In the genomic region with DNA sequence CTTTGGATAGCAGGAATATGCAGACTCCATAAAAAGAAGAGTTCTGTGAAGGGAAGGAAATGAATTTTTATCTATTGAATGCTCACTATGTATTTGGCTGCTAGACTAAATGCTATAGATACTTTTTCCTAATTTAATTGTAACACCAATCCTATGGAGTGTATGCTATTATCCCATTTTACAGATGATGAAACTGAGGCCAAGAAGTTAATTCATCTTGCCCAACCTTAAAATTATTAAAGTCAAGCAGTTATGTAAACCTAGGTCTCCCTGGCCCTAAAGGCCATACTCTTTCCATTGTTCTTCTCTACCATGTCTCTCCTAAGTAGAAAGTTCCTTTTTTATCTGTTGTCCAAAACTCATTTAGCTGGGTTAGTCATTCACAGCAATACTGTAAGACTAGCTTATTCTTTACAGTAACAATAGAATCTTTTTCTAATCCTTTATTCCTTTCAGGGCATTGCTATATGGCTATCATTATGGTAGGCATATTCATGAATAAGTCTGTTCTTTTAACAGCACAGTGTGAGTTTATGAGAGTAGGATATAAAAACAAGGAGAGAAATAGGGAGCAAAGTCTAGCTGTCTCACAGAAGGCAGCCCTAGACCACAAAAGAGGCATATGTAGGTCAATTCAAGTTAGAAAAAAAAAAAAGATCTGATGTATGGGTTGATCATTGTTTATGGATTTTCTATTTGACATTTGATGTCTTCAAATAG, we compare ENCODE assay signal across 1 cellular context.
TF ChIP-seq lines count a peak whose summit lies in the region.

No MANE protein-coding gene starts in this region.

TF ChIP-seq in K562, 482 proteins besides CTCF, POLR2A, EP300 and RAD21:
- peak; percentile 55; the same call in 1 of the 2 replicates for TF ChIP-seq HDAC2 (IDR thresholded peaks at IDR 0.05)
- TF ChIP-seq SMAD3 (CRISPR knock-in tag; conservative IDR thresholded peaks at IDR 0.05), result no peak
- TF ChIP-seq, protein P1, sequence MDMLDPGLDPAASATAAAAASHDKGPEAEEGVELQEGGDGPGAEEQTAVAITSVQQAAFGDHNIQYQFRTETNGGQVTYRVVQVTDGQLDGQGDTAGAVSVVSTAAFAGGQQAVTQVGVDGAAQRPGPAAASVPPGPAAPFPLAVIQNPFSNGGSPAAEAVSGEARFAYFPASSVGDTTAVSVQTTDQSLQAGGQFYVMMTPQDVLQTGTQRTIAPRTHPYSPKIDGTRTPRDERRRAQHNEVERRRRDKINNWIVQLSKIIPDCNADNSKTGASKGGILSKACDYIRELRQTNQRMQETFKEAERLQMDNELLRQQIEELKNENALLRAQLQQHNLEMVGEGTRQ (CRISPR knock-in tag; IDR thresholded peaks at IDR 0.05), result no peak
- peak; percentile 95 for TF ChIP-seq RBM25 (IDR thresholded peaks at IDR 0.05; ENCODE audit: low read depth, low read length, severe bottlenecking)
- no peak for TF ChIP-seq BCL6 (CRISPR knock-in tag; IDR thresholded peaks at IDR 0.05)
- TF ChIP-seq ZNF282 (CRISPR knock-in tag; IDR thresholded peaks at IDR 0.05), result no peak
- TF ChIP-seq RCOR1 (IDR thresholded peaks at IDR 0.05; ENCODE audit: borderline replicate concordance in 1 of 2, low read depth in 2 of 2, low read length in 2 of 2), result 0 out of 4 replicates have a peak, but pooled peaks of 1 of the 2 experiments have one; percentile 43
- TF ChIP-seq POLR2H (tag; IDR thresholded peaks at IDR 0.05; ENCODE audit: low read depth), result no peak
- 0 out of 2 replicates have a peak, but pooled peaks have one; percentile 21 for TF ChIP-seq SMARCA5 (IDR thresholded peaks at IDR 0.05)
- TF ChIP-seq KDM1A (IDR thresholded peaks at IDR 0.05), result peak; percentile 61 to 74; a peak in 3 of 4 replicates
- TF ChIP-seq BCOR (IDR thresholded peaks at IDR 0.05), result peak; percentile 88
- no peak for TF ChIP-seq TEAD2 (tag; IDR thresholded peaks at IDR 0.05)
- TF ChIP-seq ADNP (tag; IDR thresholded peaks at IDR 0.05), result peak; percentile 95
- no peak for TF ChIP-seq ZNF699 (CRISPR knock-in tag; IDR thresholded peaks at IDR 0.05; ENCODE audit: insufficient replicate concordance)
- no peak for TF ChIP-seq POLR2B (IDR thresholded peaks at IDR 0.05; ENCODE audit: low read depth, partially characterized antibody)
- TF ChIP-seq ZNF75A (CRISPR knock-in tag; IDR thresholded peaks at IDR 0.05), result no peak
- peak; percentile 78 for TF ChIP-seq CHD4 (IDR thresholded peaks at IDR 0.05; ENCODE audit: insufficient read depth, insufficient replicate concordance, low read depth, low read length, poor library complexity, severe bottlenecking)
